In genomic region chr2:172088245-172089004, GRCh38 we compare ENCODE assay signal across 12 cellular contexts. TPM values are rescaled to one million over a fixed set of nuclear protein-coding genes. Genes with fewer than 3 reads are reported as not detected.
DNase-seq lines count a peak whose midpoint lies in the region; ATAC-seq and TF ChIP-seq lines count a peak whose summit lies in the region.
"Had no signal": no experiment of that assay in that cellular context is flagged by ENCODE, and none has a peak within 500 bp of the region (broad histone marks: within the 10 kb centered on the region; RNA-seq: fewer than 3 reads in every experiment).

No MANE protein-coding gene starts in this region.

- intact Hi-C loops in prostate gland (cut with DNase I) = loop anchor here (5.0 kb wide), 1 partner anchor 91 kb away; the partner anchor contains the start of gene METAP1D

- peaks cover 47% of the 10 kb centered on the region for H3K4me1 Mint-ChIP-seq in activated naive CD4-positive, alpha-beta T cell treated with anti-CD3 and anti-CD28 coated beads, Interleukin-2, amount 50 U/mL, for 24 hours
- peaks cover 29 to 53% of the 10 kb centered on the region in 2 donors for H3K4me1 Mint-ChIP-seq in stimulated activated naive B cell treated with anti-CD40 and anti-IgM and Interleukin-4, amounts not matched to agents 10 μg/mL and 1 μg/mL and 100 μg/mL, for 72 hours

- no peak overlapping the region for H3K4me3 ChIP-seq in prostate gland

- H3K27me3 Mint-ChIP-seq in activated naive CD4-positive, alpha-beta T cell treated with anti-CD3 and anti-CD28 coated beads, Interleukin-2, amount 50 U/mL, for 24 hours = peaks cover 71% of the 10 kb centered on the region
- peaks cover 86 to 88% of the 10 kb centered on the region in 2 donors for H3K27me3 Mint-ChIP-seq in stimulated activated naive B cell treated with anti-CD40 and anti-IgM and Interleukin-4, amounts not matched to agents 10 μg/mL and 1 μg/mL and 100 μg/mL, for 72 hours

- no peaks in the 10 kb centered on the region for H3K36me3 Mint-ChIP-seq in activated naive CD4-positive, alpha-beta T cell treated with anti-CD3 and anti-CD28 coated beads, Interleukin-2, amount 50 U/mL, for 24 hours
- peaks cover 10 to 19% of the 10 kb centered on the region in 2 donors for H3K36me3 Mint-ChIP-seq in stimulated activated naive B cell treated with anti-CD40 and anti-IgM and Interleukin-4, amounts not matched to agents 10 μg/mL and 1 μg/mL and 100 μg/mL, for 72 hours

- no peak for ATAC-seq in stimulated activated naive B cell treated with anti-CD40 and anti-IgM and Interleukin-4, amounts not matched to agents 10 μg/mL and 1 μg/mL and 100 μg/mL, for 72 hours (replicated peaks)

- WGBS in prostate gland = 10% methylated on average over 37 of the region's 37 CpGs

- peak overlapping the region; percentile 26 for H3K4me3 Mint-ChIP-seq in activated naive CD4-positive, alpha-beta T cell treated with anti-CD3 and anti-CD28 coated beads, Interleukin-2, amount 50 U/mL, for 24 hours
- peak overlapping the region; percentile 25 to 66 for H3K4me3 Mint-ChIP-seq in stimulated activated naive B cell treated with anti-CD40 and anti-IgM and Interleukin-4, amounts not matched to agents 10 μg/mL and 1 μg/mL and 100 μg/mL, for 72 hours

- peaks cover 5% of the 10 kb centered on the region for H3K4me1 ChIP-seq in prostate gland (replicated peaks)

- no peaks in the 10 kb centered on the region for H3K9me3 Mint-ChIP-seq in activated naive CD4-positive, alpha-beta T cell treated with anti-CD3 and anti-CD28 coated beads, Interleukin-2, amount 50 U/mL, for 24 hours
- H3K9me3 Mint-ChIP-seq in stimulated activated naive B cell treated with anti-CD40 and anti-IgM and Interleukin-4, amounts not matched to agents 10 μg/mL and 1 μg/mL and 100 μg/mL, for 72 hours = peaks cover 4 to 9% of the 10 kb centered on the region in 2 donors

- DNase-seq in activated naive CD4-positive, alpha-beta T cell treated with anti-CD3 and anti-CD28 coated beads, Interleukin-2, amount 50 U/mL, for 16 hours = no peak
- peak; percentile 25 to 35 for DNase-seq in activated T-cell treated with anti-CD3 and anti-CD28 coated beads, Interleukin-2, amount 50 U/mL, for 48 hours
- DNase-seq in iPS-NIHi7 (ENCODE audit: extremely low spot score) = peak; percentile 19
- no peak for DNase-seq in stimulated activated naive B cell treated with anti-CD40 and anti-IgM and Interleukin-4, amounts not matched to agents 10 μg/mL and 1 μg/mL and 100 μg/mL, for 72 hours
- DNase-seq in NOMO-1 (lab: John Stamatoyannopoulos, UW; ENCODE audit: unreplicated experiment in 2 of 2) = no peak
- no peak for DNase-seq in prostate gland (ENCODE audit: low spot score)
- no peak for DNase-seq in COR-L47 (lab: John Stamatoyannopoulos, UW)
- DNase-seq: WERI-Rb-1 had no signal

- peak overlapping the region; percentile 92 for H3K27ac Mint-ChIP-seq in activated naive CD4-positive, alpha-beta T cell treated with anti-CD3 and anti-CD28 coated beads, Interleukin-2, amount 50 U/mL, for 24 hours
- H3K27ac Mint-ChIP-seq in stimulated activated naive B cell treated with anti-CD40 and anti-IgM and Interleukin-4, amounts not matched to agents 10 μg/mL and 1 μg/mL and 100 μg/mL, for 72 hours = peak overlapping the region; percentile 92

- TF ChIP-seq CTCF in prostate gland (IDR thresholded peaks at IDR 0.05) = no peak

- H3K9me3 ChIP-seq in prostate gland = no peaks in the 10 kb centered on the region

- peaks cover 69% of the 10 kb centered on the region for H3K27me3 ChIP-seq in prostate gland (replicated peaks; ENCODE audit: insufficient read depth)

- no peaks in the 10 kb centered on the region for H3K36me3 ChIP-seq in prostate gland
- H3K36me3 ChIP-seq: WERI-Rb-1 had no signal

- TF ChIP-seq POLR2A in prostate gland (IDR thresholded peaks at IDR 0.05) = no peak

- H3K27ac ChIP-seq in prostate gland = no peak overlapping the region
- H3K27ac ChIP-seq: WERI-Rb-1 had no signal

RNA-seq across cellular contexts. Expression of gene DLX1, which starts 3.1 kb away (rescaled TPM):
- total RNA-seq in prostate gland = 1 to 10 TPM in 1 of 2 donors, not detected in 1; 1.3 TPM
- total RNA-seq: epithelial cell of proximal tubule, posterior vena cava had no signal

RNA-seq across cellular contexts. Expression of gene DLX2, which starts 14.3 kb away (rescaled TPM):
- under 1 TPM in 1 of 2 donors, not detected in 1; 0.45 TPM for total RNA-seq in prostate gland
- total RNA-seq: aorta, posterior vena cava had no signal

Comparison
In these comparisons a context has a peak if more than half of its experiments do, and no peak if none do; other contexts are left out.
1. DNase-seq: peak in activated T-cell treated with anti-CD3 and anti-CD28 coated beads, Interleukin-2, amount 50 U/mL, for 48 hours (2 of 2) and iPS-NIHi7 (single experiment); none in activated naive CD4-positive, alpha-beta T cell treated with anti-CD3 and anti-CD28 coated beads, Interleukin-2, amount 50 U/mL, for 16 hours (single experiment), stimulated activated naive B cell treated with anti-CD40 and anti-IgM and Interleukin-4, amounts not matched to agents 10 μg/mL and 1 μg/mL and 100 μg/mL, for 72 hours (single experiment), NOMO-1 (0 of 2), prostate gland (single experiment) and COR-L47 (single experiment).